In the genomic region with DNA sequence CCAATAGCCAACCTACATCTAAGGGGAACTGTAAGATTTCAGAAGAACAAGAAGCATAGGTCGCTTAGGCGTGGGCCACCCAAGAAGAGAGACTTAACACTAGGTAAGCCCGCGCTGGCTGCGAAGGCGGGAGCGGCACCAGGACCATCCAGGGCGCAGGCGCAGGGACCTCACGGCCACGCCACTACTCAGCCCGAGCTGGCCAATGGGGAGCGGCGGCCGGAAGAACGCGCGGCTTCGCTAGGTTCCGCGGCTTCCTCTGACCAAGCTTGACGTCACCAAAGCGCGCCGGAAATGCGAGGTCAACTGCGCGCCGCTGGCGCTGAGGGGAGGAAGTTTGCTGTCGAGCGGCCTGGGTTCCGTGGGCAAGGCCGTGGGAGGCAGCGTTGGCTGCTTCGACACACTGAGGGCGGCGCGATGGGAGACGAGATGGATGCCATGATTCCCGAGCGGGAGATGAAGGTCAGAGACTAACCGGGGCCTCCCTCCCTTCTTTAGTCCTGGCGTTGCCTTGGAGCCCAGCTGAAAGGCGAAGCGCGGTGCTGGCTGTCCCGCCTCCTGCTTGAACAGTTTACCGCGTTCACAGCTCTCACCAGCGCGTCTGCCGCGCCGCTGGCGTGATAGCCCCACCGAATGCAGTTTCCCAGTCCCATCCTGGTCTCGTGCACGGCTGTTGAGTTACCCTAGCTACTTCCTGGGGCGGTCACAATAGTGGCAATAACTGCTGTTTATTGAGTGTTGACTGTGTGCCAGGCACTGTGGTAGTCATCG, we compare ENCODE assay signal across 8 cellular contexts.
DNase-seq lines count a peak whose midpoint lies in the region; ATAC-seq lines count a peak whose summit lies in the region.

A gene (plus strand): TSS at position 299 of the 771 bp plus-strand sequence. CDS start 119 bp downstream, at position 418.

- DNase-seq in Ammon's horn (ENCODE audit: low spot score) = peak; percentile 99
- peak; percentile 99 for DNase-seq in GM19238 (ENCODE audit: insufficient read length, low spot score)
- DNase-seq in NCI-H524 (lab: John Stamatoyannopoulos, UW) = peak; percentile 94 to 99
- DNase-seq in activated CD4-positive, alpha-beta T cell treated with anti-CD3 and anti-CD28 coated beads for 4 hours = peak; percentile 98 to 100
- peak; percentile 93 for DNase-seq in kidney glomerular epithelial cell (lab: John Stamatoyannopoulos, UW)
- DNase-seq in stimulated activated CD4-positive, alpha-beta T cell treated with anti-CD3 and anti-CD28 coated beads, Interleukin-1b, Interleukin-23, amount 100 ng/mL, for 1 hour (ENCODE audit: low read depth in 2 of 2) = peak; percentile 94 to 100

- peak within 1 kb of the TSS; percentile 93 for H3K27ac ChIP-seq in cingulate gyrus (ENCODE audit: low read depth, low read length)

- ATAC-seq in HG03442 (IDR thresholded peaks at IDR 0.05; ENCODE audit: unreplicated experiment) = peak; percentile 96

Comparison
In these comparisons a context has a peak if more than half of its experiments do, and no peak if none do; other contexts are left out.
1. Peak in every context shown above with its lines: DNase-seq, ATAC-seq and H3K27ac ChIP-seq.